Comparison of ENCODE assay signal across 33 cellular contexts in the genomic region with DNA sequence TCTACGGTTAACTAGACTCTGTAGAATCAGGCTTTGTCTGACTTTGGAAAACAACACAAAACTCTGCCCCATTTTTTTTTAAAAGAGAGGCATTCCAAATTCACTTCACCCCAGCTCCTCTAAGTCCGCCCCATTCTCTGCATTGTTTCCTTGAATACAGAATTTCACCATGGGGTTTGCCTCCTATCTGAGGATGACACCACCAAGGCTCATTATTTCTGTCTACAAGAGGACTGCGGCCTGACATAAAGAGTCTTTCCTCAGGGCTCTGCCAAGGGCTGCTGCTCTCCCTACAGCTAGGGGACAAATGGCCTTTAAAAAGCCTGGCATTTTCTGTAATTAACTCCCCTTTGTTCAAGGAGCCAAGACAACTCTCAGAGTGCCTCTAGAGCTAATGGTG. TPM values are rescaled to one million over a fixed set of nuclear protein-coding genes. Genes with fewer than 3 reads are reported as not detected.
A peak's percentile ranks its signal among the peaks of the same experiment; 100 is the strongest.
DNase-seq lines count a peak whose midpoint lies in the region; ATAC-seq and TF ChIP-seq lines count a peak whose summit lies in the region.
"Had no signal": no experiment of that assay in that cellular context is flagged by ENCODE, and none has a peak within 500 bp of the region (broad histone marks: within the 10 kb centered on the region; RNA-seq: fewer than 3 reads in every experiment).

No MANE protein-coding gene starts in this region.

- H3K36me3 ChIP-seq in HUES6 (ENCODE audit: control insufficient read depth, insufficient read depth, low read length) (peaks cover 9% of the 10 kb centered on the region), neural cell (ENCODE audit: insufficient read depth, low read length) (no peaks in the 10 kb centered on the region)
- H3K36me3 ChIP-seq: thoracic aorta had no signal

- H3K9ac ChIP-seq in HUES6 (ENCODE audit: low read length) (no peak overlapping the region), neural cell (ENCODE audit: low read length) (no peak overlapping the region)
- H3K9ac ChIP-seq: parathyroid adenoma had no signal

- H4K20me1 ChIP-seq in neural cell (ENCODE audit: insufficient read depth): no peaks in the 10 kb centered on the region

- H3K79me2 ChIP-seq in neural cell (replicated peaks; ENCODE audit: insufficient read depth, low read length): peaks cover 46% of the 10 kb centered on the region

- H2AFZ ChIP-seq in neural cell (ENCODE audit: low read depth, low read length): no peak overlapping the region
- H2AFZ ChIP-seq: hepatocyte, parathyroid adenoma had no signal

- no peaks in the 10 kb centered on the region for H3K27me3 ChIP-seq in HUES6 (ENCODE audit: control insufficient read depth, insufficient read depth, low read length)
- H3K27me3 ChIP-seq in dorsolateral prefrontal cortex: no peaks in the 10 kb centered on the region
- no peaks in the 10 kb centered on the region for H3K27me3 ChIP-seq in neural cell (ENCODE audit: insufficient read depth, low read depth, low read length)
- H3K27me3 ChIP-seq: hepatocyte, vagina had no signal

- peaks cover 65% of the 10 kb centered on the region for H3K4me1 ChIP-seq in HUES6 (ENCODE audit: control insufficient read depth, insufficient read depth, low read length)
- H3K4me1 ChIP-seq: parathyroid adenoma had no signal

- TF ChIP-seq EP300 in neural cell (conservative IDR thresholded peaks at IDR 0.05; ENCODE audit: poor library complexity, severe bottlenecking): no peak

- intact Hi-C loops in dorsolateral prefrontal cortex (cut with DNase I): no loop called here

- TF ChIP-seq RAD21 in neural cell (conservative IDR thresholded peaks at IDR 0.05): no peak

- H3K4me3 ChIP-seq in HUES6 (ENCODE audit: low read depth, low read length) (no peak overlapping the region), dorsolateral prefrontal cortex (peak overlapping the region in 10 of 59 donors; percentile 1 to 81 (median 8)), neural cell (ENCODE audit: low read length) (peak overlapping the region; percentile 3)
- H3K4me3 ChIP-seq: coronary artery, hepatocyte, smooth muscle cell, thoracic aorta, vagina had no signal

- in situ Hi-C loops in GM13976 (cut with MboI; ENCODE audit: low sequenced_read_pairs, unreplicated experiment): no loop called here

- TF ChIP-seq CTCF in dorsolateral prefrontal cortex (IDR thresholded peaks at IDR 0.05 in 54 of 56, conservative IDR thresholded peaks at IDR 0.05 in 2 of 56; ENCODE audit: low read depth in 1 of 56, partially characterized antibody in 56 of 56) (no peak), neural cell (IDR thresholded peaks at IDR 0.05; ENCODE audit: poor library complexity, severe bottlenecking) (no peak), GM13976 (IDR thresholded peaks at IDR 0.05; ENCODE audit: borderline replicate concordance, control extremely low read depth, extremely low read depth, insufficient read depth, missing control alignments) (no peak)

- no peaks in the 10 kb centered on the region for H3K9me3 ChIP-seq in HUES6 (ENCODE audit: control insufficient read depth, insufficient read depth, low read depth, low read length)
- H3K9me3 ChIP-seq in neural cell (ENCODE audit: low read length): no peaks in the 10 kb centered on the region
- H3K9me3 ChIP-seq: thoracic aorta, vagina had no signal

- H3F3A ChIP-seq in neural cell (ENCODE audit: insufficient read depth, low read length, poor library complexity, severe bottlenecking): no peaks in the 10 kb centered on the region

- H3K9me2 ChIP-seq in neural cell (ENCODE audit: insufficient read depth, low read length): no peaks in the 10 kb centered on the region

- TF ChIP-seq POLR2A in erythroblast (IDR thresholded peaks at IDR 0.05; ENCODE audit: low read length): no peak

- H3K27ac ChIP-seq in HUES6 (ENCODE audit: low read depth, low read length): peak overlapping the region; percentile 62
- peak overlapping the region in 55 of 59 donors; percentile 2 to 90 (median 69) for H3K27ac ChIP-seq in dorsolateral prefrontal cortex
- no peak overlapping the region for H3K27ac ChIP-seq in neural cell (ENCODE audit: low read length)
- H3K27ac ChIP-seq: coronary artery, hepatocyte, HL-60, parathyroid adenoma, thoracic aorta, vagina had no signal

- peak; percentile 51 for DNase-seq in ELF-1 (ENCODE audit: low read depth, low spot score)
- DNase-seq in dorsolateral prefrontal cortex: no peak
- DNase-seq in mesenteric fat pad (ENCODE audit: low spot score): no peak
- DNase-seq in erythroblast (lab: John Stamatoyannopoulos, UW): no peak
- no peak for DNase-seq in GM13976 (ENCODE audit: low spot score)
- DNase-seq: activated CD4-positive, alpha-beta T cell treated with anti-CD3 and anti-CD28 coated beads for 4 hours; activated naive CD8-positive, alpha-beta T cell treated with anti-CD3 and anti-CD28 coated beads for 36 hours; aorta; CD4-positive, alpha-beta T cell; immature natural killer cell; left cardiac atrium; NCI-H2029 treated with DMSO at 0.1 percent for 48 hours; NCI-H345; nephron progenitor cell; right cardiac atrium; stimulated activated naive CD4-positive, alpha-beta T cell treated with Interleukin-2 at 50 U/mL for 16 hours; SW 1271; T-helper 9 cell had no signal

- no peak overlapping the region for H3K4me2 ChIP-seq in neural cell (ENCODE audit: low read length)
- H3K4me2 ChIP-seq: hepatocyte, smooth muscle cell had no signal

- ATAC-seq in HG03439 (IDR thresholded peaks at IDR 0.05; ENCODE audit: unreplicated experiment): no peak
- ATAC-seq: HepG2, left cardiac atrium, right cardiac atrium had no signal

TF ChIP-seq in neural cell, 6 proteins besides CTCF, POLR2A, EP300 and RAD21:
- TF ChIP-seq, protein P1, sequence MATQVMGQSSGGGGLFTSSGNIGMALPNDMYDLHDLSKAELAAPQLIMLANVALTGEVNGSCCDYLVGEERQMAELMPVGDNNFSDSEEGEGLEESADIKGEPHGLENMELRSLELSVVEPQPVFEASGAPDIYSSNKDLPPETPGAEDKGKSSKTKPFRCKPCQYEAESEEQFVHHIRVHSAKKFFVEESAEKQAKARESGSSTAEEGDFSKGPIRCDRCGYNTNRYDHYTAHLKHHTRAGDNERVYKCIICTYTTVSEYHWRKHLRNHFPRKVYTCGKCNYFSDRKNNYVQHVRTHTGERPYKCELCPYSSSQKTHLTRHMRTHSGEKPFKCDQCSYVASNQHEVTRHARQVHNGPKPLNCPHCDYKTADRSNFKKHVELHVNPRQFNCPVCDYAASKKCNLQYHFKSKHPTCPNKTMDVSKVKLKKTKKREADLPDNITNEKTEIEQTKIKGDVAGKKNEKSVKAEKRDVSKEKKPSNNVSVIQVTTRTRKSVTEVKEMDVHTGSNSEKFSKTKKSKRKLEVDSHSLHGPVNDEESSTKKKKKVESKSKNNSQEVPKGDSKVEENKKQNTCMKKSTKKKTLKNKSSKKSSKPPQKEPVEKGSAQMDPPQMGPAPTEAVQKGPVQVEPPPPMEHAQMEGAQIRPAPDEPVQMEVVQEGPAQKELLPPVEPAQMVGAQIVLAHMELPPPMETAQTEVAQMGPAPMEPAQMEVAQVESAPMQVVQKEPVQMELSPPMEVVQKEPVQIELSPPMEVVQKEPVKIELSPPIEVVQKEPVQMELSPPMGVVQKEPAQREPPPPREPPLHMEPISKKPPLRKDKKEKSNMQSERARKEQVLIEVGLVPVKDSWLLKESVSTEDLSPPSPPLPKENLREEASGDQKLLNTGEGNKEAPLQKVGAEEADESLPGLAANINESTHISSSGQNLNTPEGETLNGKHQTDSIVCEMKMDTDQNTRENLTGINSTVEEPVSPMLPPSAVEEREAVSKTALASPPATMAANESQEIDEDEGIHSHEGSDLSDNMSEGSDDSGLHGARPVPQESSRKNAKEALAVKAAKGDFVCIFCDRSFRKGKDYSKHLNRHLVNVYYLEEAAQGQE (IDR thresholded peaks at IDR 0.05; ENCODE audit: borderline replicate concordance): no peak
- TF ChIP-seq MXI1 (conservative IDR thresholded peaks at IDR 0.05; ENCODE audit: poor library complexity, severe bottlenecking) (no peak), POLR2AphosphoS5 (IDR thresholded peaks at IDR 0.05) (no peak), SMC3 (conservative IDR thresholded peaks at IDR 0.05; ENCODE audit: poor library complexity) (no peak), EZH2 (IDR thresholded peaks at IDR 0.05; ENCODE audit: borderline replicate concordance, insufficient read depth, low read length, poor library complexity, severe bottlenecking) (no peak)

RNA-seq across cellular contexts. Expression of gene CHST10, which starts 4.6 kb away (rescaled TPM):
- 10 to 100 TPM; 21.5 to 67.4 (median 43.3) TPM for total RNA-seq in dorsolateral prefrontal cortex
- 76.1 and 83.3 TPM in 2 replicates for polyA plus RNA-seq in neural cell
- 73.5 and 75.4 TPM in 2 replicates for polyA minus RNA-seq in neural cell
- 4.1 TPM for total RNA-seq in mesenteric fat pad

RNA-seq across cellular contexts. Expression of gene NMS, which starts 57.4 kb away (rescaled TPM):
- total RNA-seq in dorsolateral prefrontal cortex (1 to 10 TPM in 1 of 120 experiments, not detected in 119; 1.4 TPM), mesenteric fat pad (not detected)
- not detected in 2 replicates for polyA plus RNA-seq in neural cell
- not detected in 2 replicates for polyA minus RNA-seq in neural cell
- total RNA-seq: activated naive CD8-positive, alpha-beta T cell treated with anti-CD3 and anti-CD28 coated beads for 36 hours; aorta; CD4-positive, alpha-beta T cell; Daoy; frontal cortex; H4; hepatocyte; HepG2; left cardiac atrium; lung microvascular endothelial cell; right cardiac atrium; smooth muscle cell; thoracic aorta; vagina had no signal
- polyA plus RNA-seq: aorta, hepatocyte, HepG2, immature natural killer cell, right cardiac atrium, smooth muscle cell had no signal
